ENCODE assay signal across 15 cellular contexts in genomic region chr1:170593173-170593572, GRCh38.
A peak's percentile ranks its signal among the peaks of the same experiment; 100 is the strongest.
DNase-seq lines count a peak whose midpoint lies in the region; ATAC-seq and TF ChIP-seq lines count a peak whose summit lies in the region.
"Had no signal": no experiment of that assay in that cellular context is flagged by ENCODE, and none has a peak within 500 bp of the region (broad histone marks: within the 10 kb centered on the region; RNA-seq: fewer than 3 reads in every experiment).

No MANE protein-coding gene starts in this region.

- in situ Hi-C loops in G401 (cut with HindIII; ENCODE audit: low sequenced_read_pairs), result no loop called here

- H3K9me3 ChIP-seq in skeletal muscle satellite cell (replicated peaks; ENCODE audit: low read length), result no peaks in the 10 kb centered on the region

- TF ChIP-seq POLR2A in NB4 (IDR thresholded peaks at IDR 0.05; ENCODE audit: extremely low read depth, insufficient read length), result no peak

- H3K4me3 ChIP-seq in NB4 (ENCODE audit: low read depth, low read length) (no peak overlapping the region), skeletal muscle satellite cell (ENCODE audit: low read length) (peak overlapping the region; percentile 38)

- DNase-seq in G401 (ENCODE audit: low spot score) (peak; percentile 40), NB4 (ENCODE audit: low read depth) (peak; percentile 3), SKM-1 treated with dmso at 0.1 percent for 144 hours (lab: John Stamatoyannopoulos, UW; ENCODE audit: unreplicated experiment) (no peak)
- DNase-seq: activated T-cell treated with anti-CD3 and anti-CD28 coated beads for 4 hours; CD4-positive, CD25-positive, alpha-beta regulatory T cell; dermis blood vessel endothelial cell; foreskin keratinocyte; NCI-H510A; stimulated activated CD4-positive, alpha-beta T cell treated with anti-CD3 and anti-CD28 coated beads, Interleukin-2, amount 100 ng/mL, for 48 hours; stimulated activated naive B cell treated with anti-CD40 and anti-IgM and Interleukin-4, amounts not matched to agents 10 μg/mL and 1 μg/mL and 100 μg/mL, for 72 hours had no signal

- TF ChIP-seq CTCF in NB4 (IDR thresholded peaks at IDR 0.05; ENCODE audit: low read depth, low read length) (no peak), brain (conservative IDR thresholded peaks at IDR 0.05) (no peak)

- H3K4me2 ChIP-seq in skeletal muscle satellite cell (ENCODE audit: low read length), result peak overlapping the region; percentile 65

- no peaks in the 10 kb centered on the region for H3K36me3 ChIP-seq in skeletal muscle satellite cell (ENCODE audit: insufficient read depth, low read length)

- H3K27me3 ChIP-seq in skeletal muscle satellite cell (ENCODE audit: control insufficient read depth, insufficient read depth, low read length), result no peaks in the 10 kb centered on the region
- H3K27me3 ChIP-seq: foreskin keratinocyte had no signal

- peaks cover 17% of the 10 kb centered on the region for H3K4me1 Mint-ChIP-seq in brain
- H3K4me1 Mint-ChIP-seq: CD4-positive, CD25-positive, alpha-beta regulatory T cell; stimulated activated naive B cell treated with anti-CD40 and anti-IgM and Interleukin-4, amounts not matched to agents 10 μg/mL and 1 μg/mL and 100 μg/mL, for 72 hours had no signal

- peak overlapping the region in 3 of 5 experiments; percentile 18 to 63 (median 54) for H3K27ac Mint-ChIP-seq in brain
- H3K27ac Mint-ChIP-seq: CD4-positive, CD25-positive, alpha-beta regulatory T cell; stimulated activated naive B cell treated with anti-CD40 and anti-IgM and Interleukin-4, amounts not matched to agents 10 μg/mL and 1 μg/mL and 100 μg/mL, for 72 hours had no signal

- H3K4me1 ChIP-seq in skeletal muscle satellite cell (ENCODE audit: control insufficient read depth, insufficient read depth, low read length), result peaks cover 14% of the 10 kb centered on the region
- H3K4me1 ChIP-seq: foreskin keratinocyte had no signal

- H3K36me3 Mint-ChIP-seq in brain, result no peaks in the 10 kb centered on the region
- H3K36me3 Mint-ChIP-seq: CD4-positive, CD25-positive, alpha-beta regulatory T cell; stimulated activated naive B cell treated with anti-CD40 and anti-IgM and Interleukin-4, amounts not matched to agents 10 μg/mL and 1 μg/mL and 100 μg/mL, for 72 hours had no signal

- H3K9ac ChIP-seq in skeletal muscle satellite cell (ENCODE audit: low read depth, low read length), result peak overlapping the region; percentile 24

- H3K4me3 Mint-ChIP-seq in brain, result peak overlapping the region in 4 of 5 experiments; percentile 11 to 71 (median 46)
- H3K4me3 Mint-ChIP-seq: CD4-positive, CD25-positive, alpha-beta regulatory T cell; stimulated activated naive B cell treated with anti-CD40 and anti-IgM and Interleukin-4, amounts not matched to agents 10 μg/mL and 1 μg/mL and 100 μg/mL, for 72 hours had no signal

- peaks cover 8 to 16% (median 8%) of the 10 kb centered on the region in 5 experiments for H3K9me3 Mint-ChIP-seq in brain

- ATAC-seq in HG02588 (IDR thresholded peaks at IDR 0.05; ENCODE audit: unreplicated experiment) (no peak), GM19463 (IDR thresholded peaks at IDR 0.05; ENCODE audit: unreplicated experiment) (no peak), HG03565 (IDR thresholded peaks at IDR 0.05; ENCODE audit: unreplicated experiment) (no peak)
- ATAC-seq: foreskin keratinocyte; stimulated activated naive B cell treated with anti-CD40 and anti-IgM and Interleukin-4, amounts not matched to agents 10 μg/mL and 1 μg/mL and 100 μg/mL, for 72 hours had no signal

- H3K27me3 Mint-ChIP-seq in brain, result peaks cover 23% of the 10 kb centered on the region
